Comparison of ENCODE assay signal across 10 cellular contexts in genomic region chr11:67290801-67291200, GRCh38. TPM values are rescaled to one million over a fixed set of nuclear protein-coding genes. Genes with fewer than 3 reads are reported as not detected.
DNase-seq lines count a peak whose midpoint lies in the region; ATAC-seq and TF ChIP-seq lines count a peak whose summit lies in the region.
"Had no signal": no experiment of that assay in that cellular context is flagged by ENCODE, and none has a peak within 500 bp of the region (broad histone marks: within the 10 kb centered on the region; RNA-seq: fewer than 3 reads in every experiment).

No MANE protein-coding gene starts in this region.

- peaks cover 8 to 21% of the 10 kb centered on the region in 2 donors for H3K4me1 ChIP-seq in breast epithelium
- H3K4me1 ChIP-seq in aorta (ENCODE audit: control insufficient read depth in 1 of 2, insufficient read depth in 2 of 2, low read length in 2 of 2) = no peaks in the 10 kb centered on the region

- CTCF ChIA-PET in MCF 10A (lab: Yijun Ruan, JAX) = interaction anchor here (0.6 kb wide), 1 partner anchor 18 kb away, joined by 3 read pairs; no protein-coding TSS in a partner anchor

- 29 to 30% methylated on average over 7 of the region's 7 CpGs for WGBS in aorta, 2 donors

- H3K27ac ChIP-seq in breast epithelium (peak overlapping the region; percentile 33 to 99), aorta (ENCODE audit: low read depth in 1 of 2, low read length in 2 of 2) (peak overlapping the region in 1 of 2 donors; percentile 5)

- H3K4me3 Mint-ChIP-seq in MCF 10A (ENCODE audit: unreplicated experiment) (no peak overlapping the region), memory B cell (peak overlapping the region; percentile 93)

- H3K27ac Mint-ChIP-seq in MCF 10A (ENCODE audit: low read depth, unreplicated experiment) = no peak overlapping the region
- no peak overlapping the region for H3K27ac Mint-ChIP-seq in memory B cell

- no peak for TF ChIP-seq CTCF in breast epithelium (IDR thresholded peaks at IDR 0.05)
- no peak for TF ChIP-seq CTCF in MCF 10A (IDR thresholded peaks at IDR 0.05; ENCODE audit: unreplicated experiment)
- no peak for TF ChIP-seq CTCF in cardiac fibroblast (IDR thresholded peaks at IDR 0.05; ENCODE audit: low read depth, low read length)

- H3K27me3 ChIP-seq in breast epithelium = no peaks in the 10 kb centered on the region
- no peaks in the 10 kb centered on the region for H3K27me3 ChIP-seq in aorta (ENCODE audit: control insufficient read depth in 1 of 2, insufficient read depth in 2 of 2, low read length in 1 of 2)

- peaks cover 37% of the 10 kb centered on the region for H3K36me3 Mint-ChIP-seq in MCF 10A (ENCODE audit: insufficient read depth, unreplicated experiment)
- H3K36me3 Mint-ChIP-seq in memory B cell = peaks cover 14% of the 10 kb centered on the region

- DNase-seq in breast epithelium (ENCODE audit: low spot score in 2 of 2) (no peak), MCF 10A (ENCODE audit: unreplicated experiment) (no peak), cardiac fibroblast (ENCODE audit: low read depth in 2 of 2) (peak; percentile 47 to 74), memory B cell (ENCODE audit: low spot score in 2 of 2) (no peak), aorta (peak; percentile 82 to 85), DMS153 (lab: John Stamatoyannopoulos, UW) (no peak), DMS114 treated with DMSO at 0.1 percent for 48 hours (lab: John Stamatoyannopoulos, UW; ENCODE audit: unreplicated experiment) (no peak)
- DNase-seq: activated CD8-positive, alpha-beta memory T cell treated with anti-CD3 and anti-CD28 coated beads, Interleukin-2, amount 50 U/mL, for 48 hours; DMS53 had no signal

- TF ChIP-seq POLR2A in breast epithelium (IDR thresholded peaks at IDR 0.05) = no peak

- POLR2A ChIA-PET in MCF 10A (lab: Yijun Ruan, JAX) = interaction anchor here (0.6 to 4.8 kb wide), 4 partner anchors 10 to 27 kb away, joined by 3 to 51 read pairs (median 32); partner anchors contain the start of gene SSH3

- H3K4me1 Mint-ChIP-seq in MCF 10A (ENCODE audit: insufficient read depth, unreplicated experiment) = peaks cover 23% of the 10 kb centered on the region
- H3K4me1 Mint-ChIP-seq in memory B cell = peaks cover 36% of the 10 kb centered on the region

- intact Hi-C loops in breast epithelium (cut with DNase I; ENCODE audit: low total_unique reads) (no loop called here), MCF 10A (cut with micrococcal nuclease) (no loop called here), aorta (cut with DNase I) (no loop called here)

- H3K4me3 ChIP-seq in breast epithelium (peak overlapping the region in 2 of 3 donors; percentile 74 to 82), cardiac fibroblast (replicated peaks in 1 of 2; ENCODE audit: low read depth in 2 of 2, low read length in 2 of 2) (no peak overlapping the region), aorta (ENCODE audit: low read length in 2 of 2) (no peak overlapping the region)

- no TSS peak for BruUV-seq in MCF 10A (replicated peaks; lab: Mats Ljungman, UMichigan)

- H3K36me3 ChIP-seq in breast epithelium (no peaks in the 10 kb centered on the region), aorta (ENCODE audit: control insufficient read depth in 1 of 2, insufficient read depth in 2 of 2, low read length in 1 of 2) (peaks cover 0 to 4% of the 10 kb centered on the region in 2 donors)

- H3K9me3 ChIP-seq in breast epithelium = peaks cover 0 to 6% of the 10 kb centered on the region in 2 donors
- H3K9me3 ChIP-seq in aorta (ENCODE audit: control insufficient read depth, low read length) = no peaks in the 10 kb centered on the region

- H3K9me3 Mint-ChIP-seq in MCF 10A (ENCODE audit: unreplicated experiment) (peaks cover under 1% of the 10 kb centered on the region), memory B cell (no peaks in the 10 kb centered on the region)

- ATAC-seq in memory B cell (ENCODE audit: low read depth) (no peak), aorta (ENCODE audit: low FRiP score) (no peak), HG03469 (IDR thresholded peaks at IDR 0.05; ENCODE audit: unreplicated experiment) (no peak)

- H3K27me3 Mint-ChIP-seq in MCF 10A (ENCODE audit: insufficient read depth, unreplicated experiment) (no peaks in the 10 kb centered on the region), memory B cell (no peaks in the 10 kb centered on the region)

RNA-seq across cellular contexts. Expression of gene ANKRD13D, which starts 1.7 kb away (rescaled TPM):
- 10 to 100 TPM; 23.7 to 51.8 (median 40.7) TPM for total RNA-seq in breast epithelium
- total RNA-seq in MCF 10A (2022) = 39.7 and 46.2 TPM in 2 replicates
- 10 to 100 TPM; 43.2 to 96.1 TPM for total RNA-seq in aorta
- 100 to 1,000 TPM in 1 of 2 donors, 10 to 100 TPM in 1; 16.8 to 100 TPM for polyA plus RNA-seq in aorta

RNA-seq across cellular contexts. Expression of gene SSH3, which starts 12.5 kb away (rescaled TPM):
- 10 to 100 TPM; 28.8 to 55.2 (median 34.4) TPM for total RNA-seq in breast epithelium
- total RNA-seq in MCF 10A (2022) = 31.7 and 38.0 TPM in 2 replicates
- total RNA-seq in aorta = 10 to 100 TPM; 27.3 to 37.0 TPM
- 10 to 100 TPM; 13.3 to 24.1 TPM for polyA plus RNA-seq in aorta

RNA-seq across cellular contexts. Expression of gene GRK2, which starts 24.5 kb away (rescaled TPM):
- total RNA-seq in breast epithelium (10 to 100 TPM; 41.1 to 52.8 (median 52.1) TPM), MCF 10A (2022) (48.1 and 50.1 TPM in 2 replicates), aorta (10 to 100 TPM; 53.8 to 77.6 TPM)
- polyA plus RNA-seq in aorta = 10 to 100 TPM; 29.3 to 53.6 TPM

Comparison
In these comparisons a context has a peak if more than half of its experiments do, and no peak if none do; other contexts are left out.
1. DNase-seq: peak in cardiac fibroblast (2 of 2) and aorta (2 of 2); none in breast epithelium (0 of 2), MCF 10A (single experiment), memory B cell (0 of 2), DMS153 (single experiment) and DMS114 treated with DMSO at 0.1 percent for 48 hours (single experiment).
2. H3K4me3 ChIP-seq: peak in breast epithelium (2 of 3); none in cardiac fibroblast (0 of 2) and aorta (0 of 2).